Comparison of ENCODE assay signal across 23 cellular contexts in genomic region chr2:11788725-11789124, GRCh38. TPM values are rescaled to one million over a fixed set of nuclear protein-coding genes. Genes with fewer than 3 reads are reported as not detected.
A peak's percentile ranks its signal among the peaks of the same experiment; 100 is the strongest.
DNase-seq lines count a peak whose midpoint lies in the region; ATAC-seq and TF ChIP-seq lines count a peak whose summit lies in the region.
"Had no signal": no experiment of that assay in that cellular context is flagged by ENCODE, and none has a peak within 500 bp of the region (broad histone marks: within the 10 kb centered on the region; RNA-seq: fewer than 3 reads in every experiment).

No MANE protein-coding gene starts in this region.

- intact Hi-C loops in natural killer cell (cut with micrococcal nuclease) = no loop called here
- intact Hi-C loops in cardiac septum (cut with DNase I) = no loop called here

- no peaks in the 10 kb centered on the region for H3K9me3 Mint-ChIP-seq in natural killer cell treated with Interleukin-12 subunit alpha and Interleukin-12 subunit beta and Interleukin-15 and Interleukin-18, amount 100 ng/mL, for 72 hours
- H3K9me3 Mint-ChIP-seq in natural killer cell = no peaks in the 10 kb centered on the region
- H3K9me3 Mint-ChIP-seq: CD4-positive, alpha-beta memory T cell had no signal

- H3K27ac Mint-ChIP-seq in natural killer cell treated with Interleukin-12 subunit alpha and Interleukin-12 subunit beta and Interleukin-15 and Interleukin-18, amount 100 ng/mL, for 72 hours = peak overlapping the region in 1 of 2 donors; percentile 33
- H3K27ac Mint-ChIP-seq in natural killer cell = peak overlapping the region in 1 of 2 donors; percentile 32

- peaks cover 4 to 10% of the 10 kb centered on the region in 2 donors for H3K4me1 Mint-ChIP-seq in natural killer cell treated with Interleukin-12 subunit alpha and Interleukin-12 subunit beta and Interleukin-15 and Interleukin-18, amount 100 ng/mL, for 72 hours (ENCODE audit: low read depth in 2 of 2)
- H3K4me1 Mint-ChIP-seq in natural killer cell = peaks cover 6 to 8% of the 10 kb centered on the region in 2 donors

- peak; percentile 11 to 48 for ATAC-seq in natural killer cell treated with Interleukin-12 subunit alpha and Interleukin-12 subunit beta and Interleukin-15 and Interleukin-18, amount 100 ng/mL, for 72 hours
- no peak for ATAC-seq in natural killer cell

- H3K27me3 Mint-ChIP-seq in natural killer cell treated with Interleukin-12 subunit alpha and Interleukin-12 subunit beta and Interleukin-15 and Interleukin-18, amount 100 ng/mL, for 72 hours = no peaks in the 10 kb centered on the region
- H3K27me3 Mint-ChIP-seq in natural killer cell (ENCODE audit: low read depth in 2 of 2) = no peaks in the 10 kb centered on the region
- H3K27me3 Mint-ChIP-seq: CD4-positive, alpha-beta memory T cell had no signal

- in situ Hi-C loops in GM13977 (cut with MboI; ENCODE audit: low pct_unique_long_range_greater_than_20kb, low sequenced_read_pairs, unreplicated experiment) = loop anchor here (10.0 kb wide), 1 partner anchor 104 kb away; no protein-coding TSS in a partner anchor

- no peak overlapping the region for H3K4me3 Mint-ChIP-seq in natural killer cell treated with Interleukin-12 subunit alpha and Interleukin-12 subunit beta and Interleukin-15 and Interleukin-18, amount 100 ng/mL, for 72 hours
- no peak overlapping the region for H3K4me3 Mint-ChIP-seq in natural killer cell
- H3K4me3 Mint-ChIP-seq: CD4-positive, alpha-beta memory T cell had no signal

- peak; percentile 74 for DNase-seq in DMS53 (lab: John Stamatoyannopoulos, UW)
- DNase-seq in DMS53 treated with DMSO at 0.1 percent for 48 hours (lab: John Stamatoyannopoulos, UW; ENCODE audit: unreplicated experiment) = no peak
- no peak for DNase-seq in natural killer cell treated with Interleukin-12 subunit alpha and Interleukin-12 subunit beta and Interleukin-15 and Interleukin-18, amount 100 ng/mL, for 72 hours (ENCODE audit: low spot score)
- no peak for DNase-seq in natural killer cell
- DNase-seq in iPS-NIHi11 (ENCODE audit: low spot score) = peak; percentile 28
- no peak for DNase-seq in GM13977 (ENCODE audit: low spot score)
- no peak for DNase-seq in NCI-H1105 treated with DMSO at 0.1 percent for 48 hours (lab: John Stamatoyannopoulos, UW)
- no peak for DNase-seq in cardiac septum (ENCODE audit: low spot score)
- DNase-seq: 8988T; Caco-2; CD4-positive, alpha-beta memory T cell; DMS 273 treated with DMSO at 0.1 percent for 48 hours; GDM1; GOT3; HCEC 1CT; IMR-90; NCI-H187; NCI-H2107; NCI-H345; NCI-H524; NCI-H774; Peyer's patch; SW 1271 had no signal

- H3K36me3 Mint-ChIP-seq in natural killer cell treated with Interleukin-12 subunit alpha and Interleukin-12 subunit beta and Interleukin-15 and Interleukin-18, amount 100 ng/mL, for 72 hours = peaks cover 47% of the 10 kb centered on the region
- H3K36me3 Mint-ChIP-seq in natural killer cell = peaks cover 29% of the 10 kb centered on the region

- TF ChIP-seq CTCF in natural killer cell (IDR thresholded peaks at IDR 0.05) (no peak), GM13977 (IDR thresholded peaks at IDR 0.05; ENCODE audit: extremely low read depth, insufficient read depth, missing control alignments) (no peak)

RNA-seq across cellular contexts. Expression of gene LPIN1, which starts 42.3 kb away (rescaled TPM):
- total RNA-seq in natural killer cell treated with Interleukin-12 subunit alpha and Interleukin-12 subunit beta and Interleukin-15 and Interleukin-18, amount 100 ng/mL, for 72 hours = 100 to 1,000 TPM in 1 of 2 donors, 10 to 100 TPM in 1; 63.0 to 112 TPM
- 100 to 1,000 TPM in 2 of 3 donors, 10 to 100 TPM in 1; 95.0 to 122 (median 118) TPM for total RNA-seq in natural killer cell
- total RNA-seq in cardiac septum = 27.8 TPM

Comparison
In these comparisons a context has a peak if more than half of its experiments do, and no peak if none do; other contexts are left out.
1. DNase-seq: peak in DMS53 (single experiment) and iPS-NIHi11 (single experiment); none in DMS53 treated with DMSO at 0.1 percent for 48 hours (single experiment), natural killer cell treated with Interleukin-12 subunit alpha and Interleukin-12 subunit beta and Interleukin-15 and Interleukin-18, amount 100 ng/mL, for 72 hours (single experiment), natural killer cell (single experiment), GM13977 (single experiment), NCI-H1105 treated with DMSO at 0.1 percent for 48 hours (single experiment) and cardiac septum (single experiment).
2. ATAC-seq: peak in natural killer cell treated with Interleukin-12 subunit alpha and Interleukin-12 subunit beta and Interleukin-15 and Interleukin-18, amount 100 ng/mL, for 72 hours (2 of 2); none in natural killer cell (0 of 3).